25 cellular contexts compared by ENCODE assay signal in the genomic region with DNA sequence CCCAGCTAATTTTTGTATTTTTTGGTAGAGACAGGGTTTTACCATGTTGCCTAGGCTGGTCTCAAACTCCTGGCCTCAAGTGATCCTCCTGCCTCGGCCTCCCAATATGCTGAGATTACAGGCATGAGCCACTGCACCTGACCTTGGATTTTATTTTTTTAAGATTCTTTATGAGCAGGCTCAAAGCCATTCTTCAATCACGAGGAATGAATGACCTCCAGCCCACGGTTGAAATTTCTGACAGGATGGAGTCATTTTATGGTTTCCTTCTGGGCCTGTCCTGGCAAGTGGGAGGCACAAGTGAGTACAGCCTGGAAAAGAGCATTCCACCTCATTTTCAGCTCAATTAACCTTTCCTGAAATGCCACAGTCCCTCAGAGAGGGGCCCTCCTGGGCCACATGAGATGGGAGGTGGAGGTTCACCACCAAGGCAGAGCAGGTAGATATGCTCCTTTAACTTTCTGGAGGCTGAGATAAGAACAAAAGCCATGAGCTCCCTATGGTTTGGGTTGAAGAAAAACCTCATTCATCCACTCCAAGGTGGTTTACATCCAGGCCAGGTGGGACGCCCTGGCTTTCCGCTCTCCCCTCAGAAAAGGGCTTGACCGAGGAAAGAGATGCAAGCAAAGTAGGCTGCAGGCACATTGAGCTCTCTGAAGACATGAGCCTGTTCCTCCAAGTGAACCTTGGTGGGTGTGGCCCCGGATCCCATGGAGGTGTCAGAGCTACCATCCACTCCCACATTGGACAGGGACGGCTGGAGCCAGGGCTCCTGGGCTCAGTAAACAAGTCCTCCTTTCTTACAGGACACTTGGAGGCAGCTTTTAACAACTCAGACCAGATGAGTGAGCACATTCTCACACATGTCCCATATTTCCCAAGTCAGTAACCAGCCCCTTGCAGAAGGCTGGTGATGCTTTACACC.
"Had no signal": no experiment of that assay in that cellular context is flagged by ENCODE, and none has a peak within 500 bp of the region (broad histone marks: within the 10 kb centered on the region; RNA-seq: fewer than 3 reads in every experiment).

No MANE protein-coding gene starts in this region.

- H3K27me3 Mint-ChIP-seq: activated CD4-positive, alpha-beta T cell treated with anti-CD3 and anti-CD28 coated beads, Interleukin-2, amount 10 ng/mL, durations not matched to agents 24 days and 14 days; activated naive CD8-positive, alpha-beta T cell treated with anti-CD3 and anti-CD28 coated beads, Interleukin-2, amount 50 U/mL, for 24 hours had no signal

- DNase-seq: activated CD4-positive, alpha-beta T cell treated with anti-CD3 and anti-CD28 coated beads for 1 hour; activated CD4-positive, alpha-beta T cell treated with anti-CD3 and anti-CD28 coated beads, Interleukin-2, amount 10 ng/mL, durations not matched to agents 24 days and 14 days; activated CD4-positive, alpha-beta T cell treated with anti-CD3 and anti-CD28 coated beads, Interleukin-2, amount 50 U/mL, for 48 hours; activated CD8-positive, alpha-beta memory T cell treated with anti-CD3 and anti-CD28 coated beads for 24 hours; activated effector memory CD4-positive, alpha-beta T cell treated with anti-CD3 and anti-CD28 coated beads, Interleukin-2, amount 50 U/mL, for 16 hours; activated naive CD4-positive, alpha-beta T cell treated with Interleukin-2 at 50 U/mL for 16 hours; activated naive CD8-positive, alpha-beta T cell treated with anti-CD3 and anti-CD28 coated beads, Interleukin-2, amount 50 U/mL, for 24 hours; activated T-cell treated with anti-CD3 and anti-CD28 coated beads, Interleukin-2, amount 50 U/mL, for 4 hours; amniotic stem cell; body of pancreas; IMR-90; MG63; NCI-H1105; NCI-H1436 treated with DMSO at 0.1 percent for 48 hours; NCI-H187; NCI-H2081; NCI-H524; Peyer's patch; SHP77 treated with DMSO at 0.1 percent for 48 hours had no signal

- H3K27ac ChIP-seq: ascending aorta, body of pancreas, cardiac muscle cell, KMS-11, Peyer's patch had no signal

- H3K4me1 ChIP-seq: ascending aorta, body of pancreas, Peyer's patch had no signal

- H3K9ac ChIP-seq: KMS-11 had no signal

- H3K9me3 Mint-ChIP-seq: activated CD4-positive, alpha-beta T cell treated with anti-CD3 and anti-CD28 coated beads, Interleukin-2, amount 10 ng/mL, durations not matched to agents 24 days and 14 days; activated T-cell treated with anti-CD3 and anti-CD28 coated beads, Interleukin-2, amount 50 U/mL, for 4 hours; T-helper 1 cell treated with Interleukin-12 subunit alpha and Interleukin-12 subunit beta and Interleukin-4 antibody, amounts not matched to agents 30 μg/mL and 1 μg/mL, for 36 hours had no signal

- H3K36me3 Mint-ChIP-seq: activated naive CD4-positive, alpha-beta T cell treated with anti-CD3 and anti-CD28 coated beads, Interleukin-2, amount 50 U/mL, for 72 hours; WTC11 had no signal

- H3K4me3 Mint-ChIP-seq: activated CD4-positive, alpha-beta T cell treated with anti-CD3 and anti-CD28 coated beads, Interleukin-2, amount 10 ng/mL, durations not matched to agents 24 days and 14 days; activated naive CD8-positive, alpha-beta T cell treated with anti-CD3 and anti-CD28 coated beads, Interleukin-2, amount 50 U/mL, for 24 hours; activated T-cell treated with anti-CD3 and anti-CD28 coated beads, Interleukin-2, amount 50 U/mL, for 4 hours; T-helper 1 cell treated with Interleukin-12 subunit alpha and Interleukin-12 subunit beta and Interleukin-4 antibody, amounts not matched to agents 30 μg/mL and 1 μg/mL, for 36 hours; WTC11 had no signal

- H3K27ac Mint-ChIP-seq: activated CD4-positive, alpha-beta T cell treated with anti-CD3 and anti-CD28 coated beads, Interleukin-2, amount 10 ng/mL, durations not matched to agents 24 days and 14 days; activated naive CD4-positive, alpha-beta T cell treated with anti-CD3 and anti-CD28 coated beads, Interleukin-2, amount 50 U/mL, for 72 hours; activated naive CD8-positive, alpha-beta T cell treated with anti-CD3 and anti-CD28 coated beads, Interleukin-2, amount 50 U/mL, for 24 hours; T-helper 1 cell treated with Interleukin-12 subunit alpha and Interleukin-12 subunit beta and Interleukin-4 antibody, amounts not matched to agents 30 μg/mL and 1 μg/mL, for 36 hours; WTC11 had no signal

- H3K27me3 ChIP-seq: ascending aorta, body of pancreas, MG63, Peyer's patch had no signal

- H3K4me3 ChIP-seq: ascending aorta, body of pancreas, cardiac muscle cell, MG63, Peyer's patch had no signal

- ATAC-seq: activated naive CD4-positive, alpha-beta T cell treated with anti-CD3 and anti-CD28 coated beads, Interleukin-2, amount 50 U/mL, for 72 hours; activated naive CD8-positive, alpha-beta T cell treated with anti-CD3 and anti-CD28 coated beads, Interleukin-2, amount 50 U/mL, for 24 hours; activated T-cell treated with anti-CD3 and anti-CD28 coated beads, Interleukin-2, amount 50 U/mL, for 4 hours; body of pancreas; WTC11 had no signal

- H3K9me3 ChIP-seq: ascending aorta, body of pancreas, MG63, Peyer's patch had no signal

- H3K36me3 ChIP-seq: ascending aorta, cardiac muscle cell, MG63, Peyer's patch had no signal

- H3K4me2 ChIP-seq: KMS-11 had no signal

- H3K4me1 Mint-ChIP-seq: activated CD4-positive, alpha-beta T cell treated with anti-CD3 and anti-CD28 coated beads, Interleukin-2, amount 10 ng/mL, durations not matched to agents 24 days and 14 days; activated naive CD8-positive, alpha-beta T cell treated with anti-CD3 and anti-CD28 coated beads, Interleukin-2, amount 50 U/mL, for 24 hours had no signal
